Comparison of ENCODE assay signal across 1 cellular context in the genomic region with DNA sequence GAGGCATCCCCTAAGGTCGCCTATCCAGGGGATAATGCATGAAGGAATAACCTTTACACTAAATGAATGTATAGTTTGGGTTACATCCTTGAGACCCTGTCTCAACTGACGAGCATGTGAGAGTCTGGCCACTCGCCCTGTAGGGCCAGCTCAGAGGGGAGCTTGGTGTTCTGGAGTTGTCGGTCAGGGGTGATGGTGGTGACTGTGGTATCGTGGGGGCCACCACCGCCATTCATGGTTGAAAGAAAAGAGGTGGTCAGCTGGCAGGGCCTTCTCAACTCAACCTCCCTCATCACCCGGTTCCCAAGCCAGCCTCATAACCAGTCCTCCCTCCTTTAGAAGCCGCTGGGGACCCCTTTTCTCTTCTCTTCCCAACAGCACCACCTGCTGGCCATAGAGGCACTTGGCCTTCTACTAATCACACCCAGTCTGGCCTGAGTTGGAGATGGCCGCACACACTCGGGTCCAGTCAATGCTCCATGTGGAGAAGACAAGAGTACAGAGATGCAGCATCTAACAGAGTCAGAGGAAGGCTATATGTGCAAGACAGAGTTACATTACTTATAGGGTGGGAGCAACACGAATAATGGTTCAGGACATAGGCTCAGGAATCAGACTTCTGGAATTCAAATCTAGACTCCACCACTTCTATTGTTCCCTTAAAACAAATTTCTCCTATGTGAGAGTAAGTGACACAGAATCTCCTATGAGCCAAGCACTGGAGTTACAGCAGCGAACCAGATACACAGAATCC.
A peak's percentile ranks its signal among the peaks of the same experiment; 100 is the strongest.
TF ChIP-seq lines count a peak whose summit lies in the region.

No MANE protein-coding gene starts in this region.

TF ChIP-seq in K562, 482 proteins besides CTCF, POLR2A, EP300 and RAD21:
- TF ChIP-seq SMC3 (conservative IDR thresholded peaks at IDR 0.05; ENCODE audit: insufficient read depth, low read depth, low read length) = peak; percentile 20; the same call in 1 of the 2 replicates
- 0 out of 2 replicates have a peak, but pooled peaks have one; percentile 19 for TF ChIP-seq DEAF1 (CRISPR knock-in tag; IDR thresholded peaks at IDR 0.05)
